9 cellular contexts compared by ENCODE assay signal in genomic region chr11:44728491-44728910, GRCh38. TPM values are rescaled to one million over a fixed set of nuclear protein-coding genes. Genes with fewer than 3 reads are reported as not detected.
DNase-seq lines count a peak whose midpoint lies in the region; ATAC-seq and TF ChIP-seq lines count a peak whose summit lies in the region.
"Had no signal": no experiment of that assay in that cellular context is flagged by ENCODE, and none has a peak within 500 bp of the region (broad histone marks: within the 10 kb centered on the region; RNA-seq: fewer than 3 reads in every experiment).

No MANE protein-coding gene starts in this region.

- no peak overlapping the region for H3K27ac Mint-ChIP-seq in T-helper 2 cell treated with Interferon-gamma antibody and Interleukin-4, amounts not matched to agents 5 μg/mL and 100 μg/mL, for 36 hours
- H3K27ac Mint-ChIP-seq in activated T-helper 17 cell treated with anti-CD3 and anti-CD28 coated beads, Interleukin-2, amount 50 U/mL, for 72 hours = peak overlapping the region; percentile 55
- no peak overlapping the region for H3K27ac Mint-ChIP-seq in stimulated activated naive CD8-positive, alpha-beta T cell treated with anti-CD3 and anti-CD28 coated beads, Interleukin-15, amount 100 ng/mL, for 72 hours

- WGBS in lower leg skin, 2 donors = 65 to 71% methylated on average over 6 of the region's 6 CpGs

- TF ChIP-seq POLR2A in lower leg skin (IDR thresholded peaks at IDR 0.05) = no peak

- no peak overlapping the region for H3K4me3 ChIP-seq in lower leg skin (ENCODE audit: low read depth, poor library complexity, severe bottlenecking)

- H3K4me3 Mint-ChIP-seq in T-helper 2 cell treated with Interferon-gamma antibody and Interleukin-4, amounts not matched to agents 5 μg/mL and 100 μg/mL, for 36 hours = peak overlapping the region; percentile 78
- peak overlapping the region; percentile 74 for H3K4me3 Mint-ChIP-seq in activated T-helper 17 cell treated with anti-CD3 and anti-CD28 coated beads, Interleukin-2, amount 50 U/mL, for 72 hours
- H3K4me3 Mint-ChIP-seq in stimulated activated naive CD8-positive, alpha-beta T cell treated with anti-CD3 and anti-CD28 coated beads, Interleukin-15, amount 100 ng/mL, for 72 hours = peak overlapping the region; percentile 81 to 88

- TF ChIP-seq CTCF in lower leg skin (IDR thresholded peaks at IDR 0.05) = no peak

- H3K27me3 Mint-ChIP-seq in T-helper 2 cell treated with Interferon-gamma antibody and Interleukin-4, amounts not matched to agents 5 μg/mL and 100 μg/mL, for 36 hours (ENCODE audit: low read depth) = peaks cover 40% of the 10 kb centered on the region
- H3K27me3 Mint-ChIP-seq in activated T-helper 17 cell treated with anti-CD3 and anti-CD28 coated beads, Interleukin-2, amount 50 U/mL, for 72 hours = no peaks in the 10 kb centered on the region
- peaks cover 26% of the 10 kb centered on the region for H3K27me3 Mint-ChIP-seq in stimulated activated naive CD8-positive, alpha-beta T cell treated with anti-CD3 and anti-CD28 coated beads, Interleukin-15, amount 100 ng/mL, for 72 hours

- ATAC-seq in activated T-helper 17 cell treated with anti-CD3 and anti-CD28 coated beads, Interleukin-2, amount 50 U/mL, for 72 hours (replicated peaks) = no peak
- ATAC-seq in stimulated activated naive CD8-positive, alpha-beta T cell treated with anti-CD3 and anti-CD28 coated beads, Interleukin-15, amount 100 ng/mL, for 72 hours = no peak
- no peak for ATAC-seq in GM21360 (IDR thresholded peaks at IDR 0.05; ENCODE audit: unreplicated experiment)

- intact Hi-C loops in lower leg skin (cut with DNase I; ENCODE audit: low total_unique reads) = loop anchor here (10.0 kb wide), 1 partner anchor 166 kb away; no protein-coding TSS in a partner anchor

- no peaks in the 10 kb centered on the region for H3K9me3 Mint-ChIP-seq in T-helper 2 cell treated with Interferon-gamma antibody and Interleukin-4, amounts not matched to agents 5 μg/mL and 100 μg/mL, for 36 hours
- H3K9me3 Mint-ChIP-seq in activated T-helper 17 cell treated with anti-CD3 and anti-CD28 coated beads, Interleukin-2, amount 50 U/mL, for 72 hours = no peaks in the 10 kb centered on the region
- no peaks in the 10 kb centered on the region for H3K9me3 Mint-ChIP-seq in stimulated activated naive CD8-positive, alpha-beta T cell treated with anti-CD3 and anti-CD28 coated beads, Interleukin-15, amount 100 ng/mL, for 72 hours

- H3K4me1 Mint-ChIP-seq in T-helper 2 cell treated with Interferon-gamma antibody and Interleukin-4, amounts not matched to agents 5 μg/mL and 100 μg/mL, for 36 hours (ENCODE audit: low read depth) = peaks cover 29% of the 10 kb centered on the region
- peaks cover 51% of the 10 kb centered on the region for H3K4me1 Mint-ChIP-seq in activated T-helper 17 cell treated with anti-CD3 and anti-CD28 coated beads, Interleukin-2, amount 50 U/mL, for 72 hours
- H3K4me1 Mint-ChIP-seq in stimulated activated naive CD8-positive, alpha-beta T cell treated with anti-CD3 and anti-CD28 coated beads, Interleukin-15, amount 100 ng/mL, for 72 hours = peaks cover 45% of the 10 kb centered on the region

- no peak for DNase-seq in T-helper 2 cell treated with Interferon-gamma antibody and Interleukin-4, amounts not matched to agents 5 μg/mL and 100 μg/mL, for 36 hours (ENCODE audit: low spot score)
- DNase-seq in T-helper 2 cell = no peak
- DNase-seq in islet precursor cell = peak; percentile 62
- DNase-seq in stimulated activated naive CD8-positive, alpha-beta T cell treated with anti-CD3 and anti-CD28 coated beads, Interleukin-15, amount 100 ng/mL, for 72 hours = no peak
- no peak for DNase-seq in lower leg skin (ENCODE audit: low spot score in 2 of 2)
- DNase-seq in NCI-H2196 (lab: John Stamatoyannopoulos, UW; ENCODE audit: unreplicated experiment) = no peak
- DNase-seq: NCI-H510A had no signal

- peaks cover 2% of the 10 kb centered on the region for H3K36me3 Mint-ChIP-seq in T-helper 2 cell treated with Interferon-gamma antibody and Interleukin-4, amounts not matched to agents 5 μg/mL and 100 μg/mL, for 36 hours (ENCODE audit: low read depth)
- no peaks in the 10 kb centered on the region for H3K36me3 Mint-ChIP-seq in activated T-helper 17 cell treated with anti-CD3 and anti-CD28 coated beads, Interleukin-2, amount 50 U/mL, for 72 hours (ENCODE audit: low read depth)

RNA-seq across cellular contexts. Expression of gene TSPAN18, which starts 1.7 kb away (rescaled TPM):
- 1 to 10 TPM; 3.3 to 3.9 TPM for total RNA-seq in activated T-helper 17 cell treated with anti-CD3 and anti-CD28 coated beads, Interleukin-2, amount 50 U/mL, for 72 hours
- 1 to 10 TPM in 2 of 4 donors, under 1 TPM in 2; 0.95 to 4.5 (median 2.3) TPM for total RNA-seq in lower leg skin
